26 cellular contexts compared by ENCODE assay signal in the genomic region with DNA sequence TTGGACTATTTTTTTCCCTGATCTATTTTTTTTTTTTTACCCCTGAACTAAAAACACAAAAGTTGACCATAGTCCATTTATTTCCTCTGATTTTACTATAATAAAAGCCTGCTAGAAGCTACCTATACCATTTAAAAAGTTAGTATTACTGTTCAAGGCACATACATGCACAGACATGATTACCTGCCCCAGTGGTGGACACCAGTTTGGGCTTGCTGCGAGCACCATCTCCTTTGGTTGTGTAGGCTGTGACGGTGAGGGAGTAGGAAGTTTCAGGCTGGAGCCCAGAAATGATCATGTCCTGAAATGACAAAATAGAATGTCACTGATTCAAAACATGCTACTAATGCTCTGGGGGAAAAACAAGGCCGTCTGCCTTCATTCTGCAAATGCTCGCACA.
"Had no signal": no experiment of that assay in that cellular context is flagged by ENCODE, and none has a peak within 500 bp of the region (broad histone marks: within the 10 kb centered on the region; RNA-seq: fewer than 3 reads in every experiment).

No MANE protein-coding gene starts in this region.

- H3K4me1 ChIP-seq: esophagus muscularis mucosa, foreskin keratinocyte, gastroesophageal sphincter, heart left ventricle, left lung, lower lobe of right lung had no signal

- H3K4me3 ChIP-seq: coronary artery, dorsolateral prefrontal cortex, esophagus muscularis mucosa, gastroesophageal sphincter, heart left ventricle, hepatocyte, left lung, lower lobe of right lung, mucosa of descending colon had no signal

- DNase-seq: dermis blood vessel endothelial cell; dorsolateral prefrontal cortex; effector CD4-positive, alpha-beta T cell; effector memory CD4-positive, alpha-beta T cell; erythroblast; heart left ventricle; hypothalamus; left cardiac atrium; left lung; left ventricle myocardium superior; lower lobe of right lung; mesenchymal stem cell; mucosa of descending colon; naive B cell; naive thymus-derived CD8-positive, alpha-beta T cell had no signal

- H3K36me3 ChIP-seq: esophagus muscularis mucosa, gastroesophageal sphincter, left lung, lower lobe of right lung had no signal

- FAIRE-seq: colon, endothelial cell of umbilical vein, frontal cortex, islet of Langerhans, keratinocyte had no signal

- ATAC-seq: foreskin keratinocyte; gastroesophageal sphincter; heart left ventricle; left cardiac atrium; left lung; left ventricle myocardium superior; lower lobe of right lung; mucosa of descending colon; naive thymus-derived CD8-positive, alpha-beta T cell had no signal

- H3K27me3 ChIP-seq: dorsolateral prefrontal cortex, esophagus muscularis mucosa, foreskin keratinocyte, gastroesophageal sphincter, heart left ventricle, hepatocyte, left lung had no signal

- H3K9me3 ChIP-seq: esophagus muscularis mucosa, gastroesophageal sphincter, heart left ventricle, left lung, lower lobe of right lung, mucosa of descending colon had no signal

- H3K27ac ChIP-seq: coronary artery, epithelial cell of prostate, esophagus muscularis mucosa, foreskin keratinocyte, gastroesophageal sphincter, heart left ventricle, hepatocyte, left lung, lower lobe of right lung had no signal
